22 cellular contexts compared by ENCODE assay signal in the genomic region with DNA sequence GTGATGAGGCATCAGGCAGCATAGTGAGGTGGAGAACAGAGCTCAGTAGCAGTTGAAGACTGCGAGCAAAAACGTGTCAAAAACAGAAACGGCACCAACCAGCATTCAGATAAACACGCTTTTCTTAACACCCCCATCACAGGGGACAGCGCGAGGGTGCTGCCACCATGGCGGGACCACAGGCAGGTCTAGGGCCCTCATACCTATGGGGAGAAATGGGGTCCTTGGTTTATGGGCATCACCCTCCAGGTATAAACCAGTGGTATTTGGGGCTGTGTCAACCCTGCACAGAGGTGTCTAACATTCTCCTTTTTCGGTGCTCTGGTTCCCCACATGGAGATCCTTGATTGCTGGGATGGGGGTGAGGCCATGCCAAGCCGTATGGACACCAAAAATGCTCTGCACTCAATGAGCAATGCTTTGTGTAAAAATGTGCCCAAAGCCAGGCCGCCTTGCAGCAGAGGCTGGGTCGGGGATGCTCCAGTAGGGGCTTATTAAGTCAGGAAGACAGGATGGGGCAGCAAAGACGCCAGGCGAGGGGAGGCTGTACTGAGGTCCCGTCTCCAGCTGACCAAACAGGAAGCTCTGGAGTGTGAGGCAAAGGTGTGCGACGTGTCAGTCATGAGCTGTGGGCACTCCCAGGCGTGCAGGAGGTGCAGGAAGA.
"Had no signal": no experiment of that assay in that cellular context is flagged by ENCODE, and none has a peak within 500 bp of the region (broad histone marks: within the 10 kb centered on the region; RNA-seq: fewer than 3 reads in every experiment).

No MANE protein-coding gene starts in this region.

- H3K4me1 Mint-ChIP-seq: T-helper 17 cell had no signal

- H3K9me3 ChIP-seq: heart right ventricle, ovary, psoas muscle had no signal

- DNase-seq: activated CD4-positive, alpha-beta T cell treated with anti-CD3 and anti-CD28 coated beads for 4 hours; activated CD4-positive, alpha-beta T cell treated with anti-CD3 and anti-CD28 coated beads, Interleukin-2, amount 50 U/mL, for 48 hours; activated CD4-positive, CD25-positive, alpha-beta regulatory T cell; activated CD8-positive, alpha-beta memory T cell treated with anti-CD3 and anti-CD28 coated beads, Interleukin-2, amount 50 U/mL, for 48 hours; activated effector memory CD4-positive, alpha-beta T cell treated with Interleukin-2 at 50 U/mL for 16 hours; activated naive CD4-positive, alpha-beta T cell treated with anti-CD3 and anti-CD28 coated beads, Interleukin-2, amount 10 ng/mL, durations not matched to agents 7 days and 5 days; activated T-cell treated with anti-CD3 and anti-CD28 coated beads, Interleukin-2, amount 50 U/mL, for 72 hours; amygdala; cortex of kidney; erythroblast; foreskin fibroblast; heart right ventricle; naive thymus-derived CD4-positive, alpha-beta T cell; ovary; stimulated activated CD4-positive, alpha-beta T cell treated with anti-CD3 and anti-CD28 coated beads, Interleukin-12 subunit alpha, Interleukin-12 subunit beta, amount 100 ng/mL, for 4 hours; stimulated activated CD4-positive, alpha-beta T cell treated with anti-CD3 and anti-CD28 coated beads, Interleukin-1b, Interleukin-23, amount 100 ng/mL, for 48 hours; T-helper 17 cell; tibial artery had no signal

- H3K4me3 Mint-ChIP-seq: activated naive CD4-positive, alpha-beta T cell treated with anti-CD3 and anti-CD28 coated beads, Interleukin-2, amount 10 ng/mL, durations not matched to agents 7 days and 5 days; activated T-cell treated with anti-CD3 and anti-CD28 coated beads, Interleukin-2, amount 50 U/mL, for 72 hours; naive thymus-derived CD4-positive, alpha-beta T cell; neural progenitor cell; stimulated activated naive CD8-positive, alpha-beta T cell treated with anti-CD3 and anti-CD28 coated beads, Interleukin-15, Interleukin-2, amounts not matched to agents 100 ng/mL and 50 ng/mL, for 24 hours; T-helper 17 cell had no signal

- H3K27me3 ChIP-seq: neural progenitor cell, ovary had no signal

- H3K27ac Mint-ChIP-seq: activated naive CD4-positive, alpha-beta T cell treated with anti-CD3 and anti-CD28 coated beads, Interleukin-2, amount 10 ng/mL, durations not matched to agents 7 days and 5 days; activated T-cell treated with anti-CD3 and anti-CD28 coated beads, Interleukin-2, amount 50 U/mL, for 72 hours; naive thymus-derived CD4-positive, alpha-beta T cell; neural progenitor cell; stimulated activated naive CD8-positive, alpha-beta T cell treated with anti-CD3 and anti-CD28 coated beads, Interleukin-15, Interleukin-2, amounts not matched to agents 100 ng/mL and 50 ng/mL, for 24 hours; T-helper 17 cell had no signal

- H3K4me2 ChIP-seq: neural progenitor cell had no signal

- H3K36me3 Mint-ChIP-seq: activated naive CD4-positive, alpha-beta T cell treated with anti-CD3 and anti-CD28 coated beads, Interleukin-2, amount 10 ng/mL, durations not matched to agents 7 days and 5 days; naive thymus-derived CD4-positive, alpha-beta T cell; neural progenitor cell had no signal

- ATAC-seq: activated T-cell treated with anti-CD3 and anti-CD28 coated beads, Interleukin-2, amount 50 U/mL, for 72 hours; heart right ventricle; naive thymus-derived CD4-positive, alpha-beta T cell; psoas muscle; right cardiac atrium; T-helper 17 cell had no signal

- H3K4me1 ChIP-seq: heart right ventricle, neural progenitor cell, psoas muscle had no signal

- H3K9me3 Mint-ChIP-seq: activated naive CD4-positive, alpha-beta T cell treated with anti-CD3 and anti-CD28 coated beads, Interleukin-2, amount 10 ng/mL, durations not matched to agents 7 days and 5 days had no signal

- H3K9ac ChIP-seq: neural progenitor cell had no signal

- H2AFZ ChIP-seq: neural progenitor cell had no signal

- H3K27ac ChIP-seq: heart right ventricle, neural progenitor cell, ovary, psoas muscle, tibial artery had no signal
